Comparison of ENCODE assay signal across 15 cellular contexts in genomic region chr5:53343187-53343586, GRCh38.
A peak's percentile ranks its signal among the peaks of the same experiment; 100 is the strongest.
DNase-seq lines count a peak whose midpoint lies in the region; ATAC-seq and TF ChIP-seq lines count a peak whose summit lies in the region.
"Had no signal": no experiment of that assay in that cellular context is flagged by ENCODE, and none has a peak within 500 bp of the region (broad histone marks: within the 10 kb centered on the region; RNA-seq: fewer than 3 reads in every experiment).

No MANE protein-coding gene starts in this region.

- WGBS in stomach, 5 donors, result 58 to 75% (median 66%) methylated on average over 2 of the region's 2 CpGs

- CTCF ChIA-PET in AG04449 (lab: Yijun Ruan, JAX), result interaction anchor here (2.0 kb wide), 1 partner anchor 12 kb away, joined by 5 read pairs; no protein-coding TSS in a partner anchor

- H3K4me3 ChIP-seq in AG04449 (ENCODE audit: low read depth, low read length) (no peak overlapping the region), brain microvascular endothelial cell (ENCODE audit: low read depth, low read length) (no peak overlapping the region), stomach (no peak overlapping the region)
- H3K4me3 ChIP-seq: BLaER1, coronary artery, lower lobe of right lung, ovary had no signal

- TF ChIP-seq EP300 in stomach (IDR thresholded peaks at IDR 0.05), result no peak

- H3K27ac ChIP-seq in brain microvascular endothelial cell (peak overlapping the region; percentile 40), stomach (no peak overlapping the region)
- H3K27ac ChIP-seq: BLaER1, coronary artery, lower lobe of right lung, ovary had no signal

- ATAC-seq in left ventricle myocardium superior, result peak; percentile 85
- ATAC-seq: lower lobe of right lung had no signal

- no peaks in the 10 kb centered on the region for H3K27me3 ChIP-seq in brain microvascular endothelial cell (replicated peaks)
- no peaks in the 10 kb centered on the region for H3K27me3 ChIP-seq in stomach
- H3K27me3 ChIP-seq: BLaER1, ovary had no signal

- TF ChIP-seq CTCF in AG04449 (IDR thresholded peaks at IDR 0.05; ENCODE audit: insufficient read depth, low read length, missing control alignments), result no peak
- TF ChIP-seq CTCF in brain microvascular endothelial cell (IDR thresholded peaks at IDR 0.05; ENCODE audit: low read depth, low read length, missing control alignments), result no peak
- no peak for TF ChIP-seq CTCF in stomach (IDR thresholded peaks at IDR 0.05)

- in situ Hi-C loops in brain microvascular endothelial cell (cut with HindIII; ENCODE audit: low pct_ligation_motif_present, low sequenced_read_pairs), result no loop called here

- intact Hi-C loops in left ventricle myocardium superior (cut with micrococcal nuclease), result no loop called here
- intact Hi-C loops in stomach (cut with DNase I; ENCODE audit: low total_unique reads), result no loop called here

- no peaks in the 10 kb centered on the region for H3K36me3 ChIP-seq in brain microvascular endothelial cell (replicated peaks)
- H3K36me3 ChIP-seq in stomach, result no peaks in the 10 kb centered on the region
- H3K36me3 ChIP-seq: BLaER1, lower lobe of right lung, ovary had no signal

- no peaks in the 10 kb centered on the region for H3K4me1 ChIP-seq in stomach
- H3K4me1 ChIP-seq: BLaER1, lower lobe of right lung had no signal

- no peak for TF ChIP-seq POLR2A in stomach (IDR thresholded peaks at IDR 0.05)

- DNase-seq in AG04449 (ENCODE audit: low read depth, low spot score), result peak; percentile 85
- peak; percentile 97 for DNase-seq in HS-5 (ENCODE audit: low read depth)
- peak; percentile 96 for DNase-seq in brain microvascular endothelial cell
- no peak for DNase-seq in left ventricle myocardium superior
- DNase-seq in activated effector memory CD4-positive, alpha-beta T cell treated with Interleukin-2 at 50 U/mL for 16 hours, result no peak
- DNase-seq in NCI-H1092 (lab: John Stamatoyannopoulos, UW), result no peak
- no peak for DNase-seq in activated CD8-positive, alpha-beta memory T cell treated with anti-CD3 and anti-CD28 coated beads for 24 hours
- no peak for DNase-seq in stomach
- DNase-seq: activated CD4-positive, alpha-beta T cell treated with anti-CD3 and anti-CD28 coated beads, Interleukin-2, amount 50 U/mL, for 4 hours; glutamatergic neuron; Karpas-422; lower lobe of right lung; ovary had no signal

- POLR2A ChIA-PET in AG04449 (lab: Yijun Ruan, JAX), result interaction anchor here (0.7 kb wide), 1 partner anchor 13 kb away, joined by 3 read pairs; no protein-coding TSS in a partner anchor

- peaks cover 0 to 12% (median 2%) of the 10 kb centered on the region in 4 donors for H3K9me3 ChIP-seq in stomach
- H3K9me3 ChIP-seq: BLaER1, lower lobe of right lung, ovary had no signal

Comparison
In these comparisons a context has a peak if more than half of its experiments do, and no peak if none do; other contexts are left out.
1. DNase-seq: peak in AG04449 (single experiment), HS-5 (single experiment) and brain microvascular endothelial cell (single experiment); none in left ventricle myocardium superior (single experiment), activated effector memory CD4-positive, alpha-beta T cell treated with Interleukin-2 at 50 U/mL for 16 hours (single experiment), NCI-H1092 (single experiment), activated CD8-positive, alpha-beta memory T cell treated with anti-CD3 and anti-CD28 coated beads for 24 hours (single experiment) and stomach (single experiment).